6 cellular contexts compared by ENCODE assay signal in genomic region chr19:30906871-30907270, GRCh38.
"Had no signal": no experiment of that assay in that cellular context is flagged by ENCODE, and none has a peak within 500 bp of the region (broad histone marks: within the 10 kb centered on the region; RNA-seq: fewer than 3 reads in every experiment).

No MANE protein-coding gene starts in this region.

- H3K27ac ChIP-seq: HL-60 had no signal

- H3K4me3 ChIP-seq: HAP-1 had no signal

- H3K9me3 ChIP-seq: HAP-1 had no signal

- H3K36me3 ChIP-seq: HAP-1 had no signal

- DNase-seq: GOT3, H7, HFFc6, KBM-7 had no signal

- H3K4me1 ChIP-seq: HAP-1 had no signal
